Comparison of ENCODE assay signal across 9 cellular contexts in the genomic region with DNA sequence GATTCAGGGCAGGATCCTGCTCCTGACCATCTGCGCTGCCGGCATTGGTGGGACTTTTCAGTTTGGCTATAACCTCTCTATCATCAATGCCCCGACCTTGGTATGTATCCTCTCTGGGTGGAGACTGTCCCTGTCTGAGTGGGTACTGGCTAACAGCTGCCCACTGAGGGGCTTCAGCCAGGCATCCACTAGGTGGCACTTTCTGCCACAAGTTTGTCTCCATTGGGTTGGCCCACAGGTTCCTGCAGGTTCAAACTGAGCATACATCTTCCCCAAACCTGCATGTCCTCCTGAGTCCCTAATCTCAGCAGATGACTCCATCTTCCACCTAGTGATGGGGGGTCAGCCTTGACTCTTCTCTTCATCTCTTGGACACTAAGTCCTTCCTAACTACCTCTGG. TPM values are rescaled to one million over a fixed set of nuclear protein-coding genes. Genes with fewer than 3 reads are reported as not detected.
DNase-seq lines count a peak whose midpoint lies in the region; ATAC-seq and TF ChIP-seq lines count a peak whose summit lies in the region.
"Had no signal": no experiment of that assay in that cellular context is flagged by ENCODE, and none has a peak within 500 bp of the region (broad histone marks: within the 10 kb centered on the region; RNA-seq: fewer than 3 reads in every experiment).

No MANE protein-coding gene starts in this region.

- intact Hi-C loops in ascending aorta (cut with DNase I) = no loop called here

- H3K27me3 ChIP-seq in H7 (ENCODE audit: control insufficient read depth, insufficient read depth, low read length) (no peaks in the 10 kb centered on the region), ascending aorta (no peaks in the 10 kb centered on the region)

- H3K36me3 ChIP-seq in H7 (replicated peaks; ENCODE audit: control insufficient read depth, insufficient read depth, low read length) (no peaks in the 10 kb centered on the region), ascending aorta (peaks cover 0 to 4% of the 10 kb centered on the region in 2 donors)

- no peak overlapping the region for H3K27ac ChIP-seq in ascending aorta

- no peak overlapping the region for H3K4me3 ChIP-seq in H7 (ENCODE audit: insufficient read depth, low read depth, low read length)
- H3K4me3 ChIP-seq in ascending aorta = no peak overlapping the region
- H3K4me3 ChIP-seq: mucosa of descending colon had no signal

- no peak for ATAC-seq in HG03378 (IDR thresholded peaks at IDR 0.05; ENCODE audit: unreplicated experiment)
- no peak for ATAC-seq in HG03460 (IDR thresholded peaks at IDR 0.05; ENCODE audit: unreplicated experiment)
- ATAC-seq: mucosa of descending colon had no signal

- H3K4me1 ChIP-seq in ascending aorta = peaks cover 0 to 6% of the 10 kb centered on the region in 2 donors

- peak in 2 of 3 experiments; percentile 32 to 47 for TF ChIP-seq CTCF in ascending aorta (IDR thresholded peaks at IDR 0.05)

- peak; percentile 33 for DNase-seq in DMS114 treated with DMSO at 0.1 percent for 48 hours (lab: John Stamatoyannopoulos, UW; ENCODE audit: unreplicated experiment)
- DNase-seq in H7 = peak; percentile 85
- DNase-seq in NCI-H748 (lab: John Stamatoyannopoulos, UW; ENCODE audit: unreplicated experiment) = peak; percentile 68
- DNase-seq in ascending aorta (ENCODE audit: low spot score in 2 of 2) = no peak
- DNase-seq in lung microvascular endothelial cell (ENCODE audit: low read depth in 2 of 2) = peak; percentile 71 to 78
- DNase-seq in ecto neural progenitor cell (ENCODE audit: low spot score) = no peak

- H3K9me3 ChIP-seq in ascending aorta = no peaks in the 10 kb centered on the region
- H3K9me3 ChIP-seq: mucosa of descending colon had no signal

RNA-seq across cellular contexts. Expression of a gene that starts 4.4 kb away (rescaled TPM):
- total RNA-seq in H7 (2014; rRNA removed; shearing (Covaris generic)) = 10.7 and 17.4 TPM in 2 replicates
- not detected for total RNA-seq in ascending aorta
- total RNA-seq in lung microvascular endothelial cell = 4.0 and 4.4 TPM in 2 replicates

RNA-seq across cellular contexts. Expression of a gene that starts 23.3 kb away (rescaled TPM):
- 5.0 and 9.3 TPM in 2 replicates for total RNA-seq in H7 (2014; rRNA removed; shearing (Covaris generic))
- total RNA-seq in ascending aorta (7.5 TPM), lung microvascular endothelial cell (0.40 and 0.44 TPM in 2 replicates)

RNA-seq across cellular contexts. Expression of a gene that starts 32.1 kb away (rescaled TPM):
- 952 and 1,162 TPM in 2 replicates for total RNA-seq in H7 (2014; rRNA removed; shearing (Covaris generic))
- total RNA-seq in ascending aorta = 527 TPM
- 331 and 355 TPM in 2 replicates for total RNA-seq in lung microvascular endothelial cell

Comparison
In these comparisons a context has a peak if more than half of its experiments do, and no peak if none do; other contexts are left out.
1. DNase-seq: peak in DMS114 treated with DMSO at 0.1 percent for 48 hours (single experiment), H7 (single experiment), NCI-H748 (single experiment) and lung microvascular endothelial cell (2 of 2); none in ascending aorta (0 of 2) and ecto neural progenitor cell (single experiment).